ENCODE assay signal across 15 cellular contexts in the genomic region with DNA sequence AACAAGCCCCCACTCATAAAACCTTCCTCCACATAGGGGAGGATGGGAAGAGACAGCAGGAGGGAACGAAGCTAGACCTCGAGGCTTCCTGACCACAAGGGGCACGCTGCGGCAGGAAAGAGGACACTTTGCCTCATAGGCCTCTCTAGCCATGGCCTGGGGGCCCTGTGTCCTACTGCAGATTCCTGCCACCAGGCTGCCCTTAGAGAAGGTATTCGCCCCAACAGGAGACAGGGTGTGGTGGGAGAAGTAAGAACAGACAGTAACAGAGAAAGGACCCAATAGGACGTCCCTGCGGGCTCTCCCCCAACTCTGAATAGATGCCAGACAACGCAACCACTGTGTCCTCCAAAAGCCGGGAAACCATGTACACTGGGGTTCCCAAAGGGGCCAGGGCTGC. TPM values are rescaled to one million over a fixed set of nuclear protein-coding genes. Genes with fewer than 3 reads are reported as not detected.
DNase-seq lines count a peak whose midpoint lies in the region; ATAC-seq and TF ChIP-seq lines count a peak whose summit lies in the region.
"Had no signal": no experiment of that assay in that cellular context is flagged by ENCODE, and none has a peak within 500 bp of the region (broad histone marks: within the 10 kb centered on the region; RNA-seq: fewer than 3 reads in every experiment).

No MANE protein-coding gene starts in this region.

- no peak for ATAC-seq in HG02678 (IDR thresholded peaks at IDR 0.05; ENCODE audit: unreplicated experiment)
- ATAC-seq in HG03354 (IDR thresholded peaks at IDR 0.05; ENCODE audit: poor library complexity, severe bottlenecking, unreplicated experiment) = no peak
- ATAC-seq: natural killer cell had no signal

- no peak overlapping the region for H3K4me3 ChIP-seq in HFF-Myc (replicated peaks; ENCODE audit: low read depth, low read length)
- H3K4me3 ChIP-seq in epithelial cell of proximal tubule (ENCODE audit: low read depth, low read length) = no peak overlapping the region

- DNase-seq in HFF-Myc (ENCODE audit: extremely low read depth, low read depth) (no peak), epithelial cell of proximal tubule (ENCODE audit: low read depth) (no peak), midbrain (lab: John Stamatoyannopoulos, UW) (peak; percentile 15), substantia nigra (lab: John Stamatoyannopoulos, UW) (peak in 1 of 49 donors; percentile 25), NOMO-1 treated with dmso at 0.1 percent for 144 hours (lab: John Stamatoyannopoulos, UW; ENCODE audit: unreplicated experiment) (no peak), NCI-H187 (lab: John Stamatoyannopoulos, UW) (no peak)
- DNase-seq: activated CD8-positive, alpha-beta memory T cell treated with anti-CD3 and anti-CD28 coated beads, Interleukin-2, amount 50 U/mL, for 4 hours; cortex of kidney; DMS79; natural killer cell; NCI-H1092 treated with DMSO at 0.1 percent for 48 hours; NCI-H2227 treated with DMSO at 0.1 percent for 48 hours had no signal

- TF ChIP-seq CTCF in HFF-Myc (IDR thresholded peaks at IDR 0.05; ENCODE audit: low read depth, low read length, missing control alignments) (peak; percentile 26), epithelial cell of proximal tubule (conservative IDR thresholded peaks at IDR 0.05; ENCODE audit: low read depth, low read length) (peak; percentile 17)

- peak overlapping the region; percentile 89 for H3K27ac ChIP-seq in substantia nigra (ENCODE audit: low read depth, low read length, poor library complexity, severe bottlenecking)
- H3K27ac ChIP-seq: VCaP had no signal

RNA-seq across cellular contexts. Expression of a gene that starts 36.8 kb away (rescaled TPM):
- total RNA-seq in epithelial cell of proximal tubule = 0.07 and 2.7 TPM in 2 replicates
- total RNA-seq: natural killer cell had no signal
